1 cellular context compared by ENCODE assay signal in the genomic region with DNA sequence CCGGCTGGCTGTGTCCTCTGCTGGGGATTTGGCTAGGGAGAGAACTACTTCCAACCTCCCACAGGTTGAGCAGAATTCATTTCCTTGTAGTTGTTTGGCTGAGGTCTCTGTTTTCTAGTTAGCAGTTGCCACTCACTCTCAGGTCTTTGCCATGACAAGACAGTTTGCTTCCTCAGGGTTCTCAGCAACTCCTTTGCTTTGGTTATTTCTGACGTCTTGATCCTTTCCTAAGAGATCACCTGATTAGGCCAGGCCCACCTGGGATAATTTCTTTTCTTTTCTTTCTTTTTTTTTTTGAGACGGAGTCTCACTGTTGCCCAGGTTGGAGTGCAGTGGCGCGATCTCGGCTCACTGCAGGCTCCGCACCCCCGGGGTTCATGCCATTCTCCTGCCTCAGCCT.
TF ChIP-seq lines count a peak whose summit lies in the region.

No MANE protein-coding gene starts in this region.

TF ChIP-seq in K562, 482 proteins besides CTCF, POLR2A, EP300 and RAD21:
- TF ChIP-seq FOXM1 (IDR thresholded peaks at IDR 0.05; ENCODE audit: low read depth) (peak; percentile 43; the same call in 1 of the 2 replicates), FOXM1 (CRISPR knock-in tag; IDR thresholded peaks at IDR 0.05; ENCODE audit: low read depth) (no peak), SMARCA5 (IDR thresholded peaks at IDR 0.05) (no peak), HCFC1 (IDR thresholded peaks at IDR 0.05; ENCODE audit: low read depth, low read length) (no peak), ELK3 (CRISPR knock-in tag; IDR thresholded peaks at IDR 0.05) (no peak), HDAC1 (IDR thresholded peaks at IDR 0.05) (no peak), TEAD1 (CRISPR knock-in tag; IDR thresholded peaks at IDR 0.05) (no peak), KDM2B (CRISPR knock-in tag; IDR thresholded peaks at IDR 0.05) (no peak), NR0B1 (IDR thresholded peaks at IDR 0.05; ENCODE audit: partially characterized antibody) (no peak), ERF (CRISPR knock-in tag; IDR thresholded peaks at IDR 0.05) (no peak), ZNF561 (CRISPR knock-in tag; conservative IDR thresholded peaks at IDR 0.05) (no peak), ZNF134 (CRISPR knock-in tag; conservative IDR thresholded peaks at IDR 0.05) (peak; percentile 97), E2F3 (CRISPR knock-in tag; IDR thresholded peaks at IDR 0.05) (no peak)
- TF ChIP-seq, protein P1, sequence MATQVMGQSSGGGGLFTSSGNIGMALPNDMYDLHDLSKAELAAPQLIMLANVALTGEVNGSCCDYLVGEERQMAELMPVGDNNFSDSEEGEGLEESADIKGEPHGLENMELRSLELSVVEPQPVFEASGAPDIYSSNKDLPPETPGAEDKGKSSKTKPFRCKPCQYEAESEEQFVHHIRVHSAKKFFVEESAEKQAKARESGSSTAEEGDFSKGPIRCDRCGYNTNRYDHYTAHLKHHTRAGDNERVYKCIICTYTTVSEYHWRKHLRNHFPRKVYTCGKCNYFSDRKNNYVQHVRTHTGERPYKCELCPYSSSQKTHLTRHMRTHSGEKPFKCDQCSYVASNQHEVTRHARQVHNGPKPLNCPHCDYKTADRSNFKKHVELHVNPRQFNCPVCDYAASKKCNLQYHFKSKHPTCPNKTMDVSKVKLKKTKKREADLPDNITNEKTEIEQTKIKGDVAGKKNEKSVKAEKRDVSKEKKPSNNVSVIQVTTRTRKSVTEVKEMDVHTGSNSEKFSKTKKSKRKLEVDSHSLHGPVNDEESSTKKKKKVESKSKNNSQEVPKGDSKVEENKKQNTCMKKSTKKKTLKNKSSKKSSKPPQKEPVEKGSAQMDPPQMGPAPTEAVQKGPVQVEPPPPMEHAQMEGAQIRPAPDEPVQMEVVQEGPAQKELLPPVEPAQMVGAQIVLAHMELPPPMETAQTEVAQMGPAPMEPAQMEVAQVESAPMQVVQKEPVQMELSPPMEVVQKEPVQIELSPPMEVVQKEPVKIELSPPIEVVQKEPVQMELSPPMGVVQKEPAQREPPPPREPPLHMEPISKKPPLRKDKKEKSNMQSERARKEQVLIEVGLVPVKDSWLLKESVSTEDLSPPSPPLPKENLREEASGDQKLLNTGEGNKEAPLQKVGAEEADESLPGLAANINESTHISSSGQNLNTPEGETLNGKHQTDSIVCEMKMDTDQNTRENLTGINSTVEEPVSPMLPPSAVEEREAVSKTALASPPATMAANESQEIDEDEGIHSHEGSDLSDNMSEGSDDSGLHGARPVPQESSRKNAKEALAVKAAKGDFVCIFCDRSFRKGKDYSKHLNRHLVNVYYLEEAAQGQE (CRISPR knock-in tag; IDR thresholded peaks at IDR 0.05; ENCODE audit: low read depth) = no peak
